19 cellular contexts compared by ENCODE assay signal in the genomic region with DNA sequence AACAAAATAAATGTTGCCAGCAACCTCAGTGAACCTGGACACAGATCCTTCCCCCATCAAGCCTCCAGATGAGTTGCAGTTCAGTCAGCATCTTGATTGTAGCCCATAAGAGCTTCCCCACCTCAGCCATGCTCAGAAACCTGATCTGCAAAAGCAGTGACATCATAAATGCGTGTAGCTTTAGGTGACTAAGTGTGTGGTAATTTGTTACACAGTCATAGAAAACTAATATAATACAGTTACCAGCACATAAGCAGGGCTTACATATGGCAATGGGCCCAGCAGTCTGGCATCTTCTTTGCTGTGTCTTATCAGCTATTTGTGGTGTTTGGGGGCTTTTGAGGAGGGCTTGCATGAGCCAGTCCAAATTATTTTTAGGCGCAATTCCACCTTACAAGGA.
DNase-seq lines count a peak whose midpoint lies in the region; ATAC-seq and TF ChIP-seq lines count a peak whose summit lies in the region.
"Had no signal": no experiment of that assay in that cellular context is flagged by ENCODE, and none has a peak within 500 bp of the region (broad histone marks: within the 10 kb centered on the region; RNA-seq: fewer than 3 reads in every experiment).

No MANE protein-coding gene starts in this region.

- DNase-seq in AG08396 (ENCODE audit: low spot score) (peak; percentile 35), SK-N-SH (no peak), fibroblast of lung (ENCODE audit: low read depth in 2 of 2) (peak; percentile 87 to 90), superior temporal gyrus (ENCODE audit: extremely low spot score) (no peak), natural killer cell (no peak), upper lobe of right lung (no peak), substantia nigra (lab: John Stamatoyannopoulos, UW) (no peak)
- DNase-seq: activated gamma-delta T cell treated with Interleukin-2 at 50 U/mL for 16 hours; COR-L47; naive thymus-derived CD4-positive, alpha-beta T cell; stimulated activated CD4-positive, alpha-beta T cell treated with anti-CD3 and anti-CD28 coated beads, Interleukin-12 subunit alpha, Interleukin-12 subunit beta, amount 100 ng/mL, for 4 hours; T-helper 1 cell had no signal

- no peak for TF ChIP-seq EP300 in SK-N-SH (IDR thresholded peaks at IDR 0.05; ENCODE audit: borderline replicate concordance in 1 of 2, low read depth in 1 of 2, low read length in 1 of 2)

- no peak for TF ChIP-seq RAD21 in SK-N-SH (IDR thresholded peaks at IDR 0.05; ENCODE audit: low read length)

- H3K27ac ChIP-seq in HEK293 (ENCODE audit: extremely low read depth, low read depth, low read length) (no peak overlapping the region), SK-N-SH (ENCODE audit: low read depth in 2 of 2, low read length in 1 of 2) (no peak overlapping the region), fibroblast of lung (ENCODE audit: insufficient read depth, low read length) (no peak overlapping the region), upper lobe of right lung (no peak overlapping the region), substantia nigra (ENCODE audit: low read depth, low read length, poor library complexity, severe bottlenecking) (no peak overlapping the region)
- H3K27ac ChIP-seq: ascending aorta, HL-60, prostate gland had no signal

- no peak overlapping the region for H3K27ac Mint-ChIP-seq in natural killer cell
- H3K27ac Mint-ChIP-seq: naive thymus-derived CD4-positive, alpha-beta T cell; stimulated activated naive CD8-positive, alpha-beta T cell treated with anti-CD3 and anti-CD28 coated beads, Interleukin-15, Interleukin-2, amounts not matched to agents 100 ng/mL and 50 ng/mL, for 24 hours had no signal

- 27% methylated on average over 2 of the region's 2 CpGs for WGBS in SK-N-SH (ENCODE audit: low lambda C conversion rate)

- no peaks in the 10 kb centered on the region for H3K27me3 Mint-ChIP-seq in natural killer cell (ENCODE audit: low read depth in 2 of 2)
- H3K27me3 Mint-ChIP-seq: naive thymus-derived CD4-positive, alpha-beta T cell; stimulated activated naive CD8-positive, alpha-beta T cell treated with anti-CD3 and anti-CD28 coated beads, Interleukin-15, Interleukin-2, amounts not matched to agents 100 ng/mL and 50 ng/mL, for 24 hours had no signal

- intact Hi-C loops in natural killer cell (cut with micrococcal nuclease): no loop called here
- intact Hi-C loops in upper lobe of right lung (cut with DNase I): no loop called here

- no peak overlapping the region for H3K4me3 ChIP-seq in HEK293 (ENCODE audit: low read depth, low read length)
- H3K4me3 ChIP-seq in SK-N-SH (ENCODE audit: low read depth in 2 of 2, low read length in 1 of 2): no peak overlapping the region
- no peak overlapping the region for H3K4me3 ChIP-seq in fibroblast of lung (replicated peaks in 1 of 4; ENCODE audit: control extremely low read depth in 1 of 4, insufficient read depth in 1 of 4, low read depth in 3 of 4, low read length in 4 of 4)
- no peak overlapping the region for H3K4me3 ChIP-seq in upper lobe of right lung
- H3K4me3 ChIP-seq: ascending aorta, prostate gland had no signal

- H2AFZ ChIP-seq in SK-N-SH (ENCODE audit: low read depth) (no peak overlapping the region), fibroblast of lung (ENCODE audit: low read length) (no peak overlapping the region)

- H3K4me1 Mint-ChIP-seq in natural killer cell: no peaks in the 10 kb centered on the region
- H3K4me1 Mint-ChIP-seq: naive thymus-derived CD4-positive, alpha-beta T cell had no signal

- H3F3A ChIP-seq in SK-N-SH (replicated peaks; ENCODE audit: insufficient read depth): no peaks in the 10 kb centered on the region

- ATAC-seq in natural killer cell (no peak), upper lobe of right lung (no peak)
- ATAC-seq: activated CD4-positive, CD25-positive, alpha-beta regulatory T cell treated with anti-CD3 and anti-CD28 coated beads, Interleukin-2, amount 50 U/mL, for 24 hours; naive thymus-derived CD4-positive, alpha-beta T cell; Panc1 had no signal

- H3K4me1 ChIP-seq in HEK293 (ENCODE audit: control insufficient read depth, insufficient read depth, low read length) (no peaks in the 10 kb centered on the region), SK-N-SH (ENCODE audit: control insufficient read depth in 1 of 2, insufficient read depth in 2 of 2, low read depth in 1 of 2, low read length in 1 of 2) (no peaks in the 10 kb centered on the region; a peak in 1 of 4 replicates), fibroblast of lung (ENCODE audit: control insufficient read depth, extremely low read depth, insufficient read depth, low read length) (no peaks in the 10 kb centered on the region), upper lobe of right lung (no peaks in the 10 kb centered on the region)
- H3K4me1 ChIP-seq: ascending aorta, prostate gland had no signal

- CTCF ChIA-PET in HEK293 (lab: Yijun Ruan, JAX) (no interaction called here), SK-N-SH (lab: Yijun Ruan, JAX) (no interaction called here)

- H3K9me3 ChIP-seq in HEK293 (ENCODE audit: control insufficient read depth, insufficient read depth, low read depth, low read length): no peaks in the 10 kb centered on the region
- no peaks in the 10 kb centered on the region for H3K9me3 ChIP-seq in SK-N-SH
- H3K9me3 ChIP-seq in fibroblast of lung (ENCODE audit: control insufficient read depth, insufficient read depth, low read depth, low read length): no peaks in the 10 kb centered on the region
- no peaks in the 10 kb centered on the region for H3K9me3 ChIP-seq in upper lobe of right lung
- H3K9me3 ChIP-seq: ascending aorta, prostate gland had no signal

- no peaks in the 10 kb centered on the region for H3K9me2 ChIP-seq in SK-N-SH

- H3K79me2 ChIP-seq in SK-N-SH (ENCODE audit: insufficient read depth) (no peaks in the 10 kb centered on the region), fibroblast of lung (ENCODE audit: control insufficient read depth, insufficient read depth, low read length) (no peaks in the 10 kb centered on the region)

- H4K20me1 ChIP-seq in SK-N-SH (ENCODE audit: insufficient read depth) (no peaks in the 10 kb centered on the region), fibroblast of lung (ENCODE audit: control insufficient read depth, extremely low read depth, insufficient read depth, low read length) (no peaks in the 10 kb centered on the region)

- H3K4me3 Mint-ChIP-seq in natural killer cell: no peak overlapping the region
- H3K4me3 Mint-ChIP-seq: naive thymus-derived CD4-positive, alpha-beta T cell; stimulated activated naive CD8-positive, alpha-beta T cell treated with anti-CD3 and anti-CD28 coated beads, Interleukin-15, Interleukin-2, amounts not matched to agents 100 ng/mL and 50 ng/mL, for 24 hours had no signal

- POLR2A ChIA-PET in HEK293 (lab: Yijun Ruan, JAX): no interaction called here
- POLR2A ChIA-PET in SK-N-SH (lab: Yijun Ruan, JAX): no interaction called here

- H3K9ac ChIP-seq in SK-N-SH (no peak overlapping the region), fibroblast of lung (ENCODE audit: insufficient read depth, low read length) (no peak overlapping the region)

- H3K36me3 Mint-ChIP-seq in natural killer cell: no peaks in the 10 kb centered on the region
- H3K36me3 Mint-ChIP-seq: naive thymus-derived CD4-positive, alpha-beta T cell had no signal

- no peak for TF ChIP-seq CTCF in HEK293 (tag by site-specific recombination; IDR thresholded peaks at IDR 0.05)
- TF ChIP-seq CTCF in SK-N-SH (IDR thresholded peaks at IDR 0.05): no peak
- no peak for TF ChIP-seq CTCF in fibroblast of lung (conservative IDR thresholded peaks at IDR 0.05 in 1 of 2, IDR thresholded peaks at IDR 0.05 in 1 of 2; ENCODE audit: low read depth in 1 of 2, low read length in 2 of 2)
- TF ChIP-seq CTCF in natural killer cell (IDR thresholded peaks at IDR 0.05): no peak
- no peak for TF ChIP-seq CTCF in upper lobe of right lung (IDR thresholded peaks at IDR 0.05)

- H3K36me3 ChIP-seq in HEK293 (ENCODE audit: control insufficient read depth in 2 of 2, insufficient read depth in 1 of 2, low read length in 2 of 2) (no peaks in the 10 kb centered on the region), SK-N-SH (replicated peaks in 1 of 2; ENCODE audit: control insufficient read depth in 1 of 2, insufficient read depth in 2 of 2, low read length in 1 of 2) (no peaks in the 10 kb centered on the region), fibroblast of lung (ENCODE audit: control insufficient read depth, insufficient read depth, low read length) (no peaks in the 10 kb centered on the region), upper lobe of right lung (no peaks in the 10 kb centered on the region)
- H3K36me3 ChIP-seq: ascending aorta, prostate gland had no signal

- H3K9me3 Mint-ChIP-seq in natural killer cell: peaks cover 0 to 3% of the 10 kb centered on the region in 2 donors

- H3K27me3 ChIP-seq in SK-N-SH (ENCODE audit: insufficient read depth) (no peaks in the 10 kb centered on the region), fibroblast of lung (ENCODE audit: control insufficient read depth, insufficient read depth, low read length) (no peaks in the 10 kb centered on the region), upper lobe of right lung (no peaks in the 10 kb centered on the region)
- H3K27me3 ChIP-seq: ascending aorta had no signal

- H3K4me2 ChIP-seq in SK-N-SH: no peak overlapping the region
- no peak overlapping the region for H3K4me2 ChIP-seq in fibroblast of lung (ENCODE audit: extremely low read depth, insufficient read depth, low read length)

TF ChIP-seq in SK-N-SH, 30 proteins besides CTCF, POLR2A, EP300 and RAD21 (continues in another document):
- TF ChIP-seq TCF12 (IDR thresholded peaks at IDR 0.05): 0 out of 2 replicates have a peak, but pooled peaks have one; percentile 13

Comparison
In these comparisons a context has a peak if more than half of its experiments do, and no peak if none do; other contexts are left out.
1. DNase-seq: peak in AG08396 (single experiment) and fibroblast of lung (2 of 2); none in SK-N-SH (single experiment), superior temporal gyrus (single experiment), natural killer cell (single experiment), upper lobe of right lung (single experiment) and substantia nigra (0 of 49).